ENCODE assay signal across 8 cellular contexts in genomic region chr10:77637986-77638765, GRCh38. TPM values are rescaled to one million over a fixed set of nuclear protein-coding genes. Genes with fewer than 3 reads are reported as not detected.
DNase-seq lines count a peak whose midpoint lies in the region; ATAC-seq and TF ChIP-seq lines count a peak whose summit lies in the region.

No MANE protein-coding gene starts in this region.

- H3K27ac ChIP-seq in colonic mucosa (no peak overlapping the region), mesenchymal stem cell (ENCODE audit: low read length, poor library complexity, severe bottlenecking) (no peak overlapping the region), aorta (ENCODE audit: low read depth in 1 of 2, low read length in 2 of 2) (peak overlapping the region; percentile 47 to 50)

- WGBS in mesenchymal stem cell = under 1% methylated on average over 52 of the region's 104 CpGs
- 1% methylated on average over 61 to 104 of the region's 104 CpGs for WGBS in aorta, 2 donors

- H3K23ac ChIP-seq in mesenchymal stem cell (ENCODE audit: low read length in 2 of 2) = peak overlapping the region in 1 of 2 experiments; percentile 77

- H3K36me3 ChIP-seq in colonic mucosa (no peaks in the 10 kb centered on the region), mesenchymal stem cell (ENCODE audit: control insufficient read depth in 1 of 2, insufficient read depth in 2 of 2, low read depth in 1 of 2, low read length in 2 of 2) (no peaks in the 10 kb centered on the region), aorta (ENCODE audit: control insufficient read depth in 1 of 2, insufficient read depth in 2 of 2, low read length in 1 of 2) (no peaks in the 10 kb centered on the region)

- H3K4ac ChIP-seq in mesenchymal stem cell (ENCODE audit: low read depth in 1 of 2, low read length in 2 of 2) = no peak overlapping the region

- H3K79me1 ChIP-seq in mesenchymal stem cell (replicated peaks; ENCODE audit: low read length, poor library complexity, severe bottlenecking) = peaks cover 15% of the 10 kb centered on the region

- peak overlapping the region; percentile 95 for H3K4me2 ChIP-seq in mesenchymal stem cell (ENCODE audit: low read length, poor library complexity, severe bottlenecking)

- peak overlapping the region; percentile 78 for H2BK15ac ChIP-seq in mesenchymal stem cell (ENCODE audit: low read depth, poor library complexity, severe bottlenecking)

- no peak overlapping the region for H2BK5ac ChIP-seq in mesenchymal stem cell (ENCODE audit: low read depth, low read length, poor library complexity, severe bottlenecking)

- peak overlapping the region; percentile 33 for H3K4me3 ChIP-seq in colonic mucosa
- peak overlapping the region; percentile 73 to 77 for H3K4me3 ChIP-seq in mesenchymal stem cell (ENCODE audit: insufficient read depth in 1 of 2, low read depth in 1 of 2, low read length in 2 of 2)
- H3K4me3 ChIP-seq in aorta (ENCODE audit: low read length in 2 of 2) = peak overlapping the region; percentile 77 to 94

- intact Hi-C loops in colonic mucosa (cut with DNase I) = no loop called here
- intact Hi-C loops in aorta (cut with DNase I) = loop anchor here (5.0 to 10.0 kb wide), 6 partner anchors 83 to 386 kb away; no protein-coding TSS in a partner anchor

- no peak overlapping the region for H4K8ac ChIP-seq in mesenchymal stem cell (ENCODE audit: low read length)

- peak; percentile 37 for ATAC-seq in aorta (ENCODE audit: low FRiP score)
- no peak for ATAC-seq in HG03025 (IDR thresholded peaks at IDR 0.05; ENCODE audit: low FRiP score, unreplicated experiment)

- DNase-seq in ELF-1 (ENCODE audit: low read depth, low spot score) = peak; percentile 34
- DNase-seq in NCI-H128 (lab: John Stamatoyannopoulos, UW; ENCODE audit: unreplicated experiment) = peak; percentile 7
- DNase-seq in colonic mucosa = no peak
- DNase-seq in mesenchymal stem cell = peak; percentile 61
- DNase-seq in aorta = peak; percentile 77 to 90
- DNase-seq in H4 (ENCODE audit: low spot score) = no peak
- no peak for DNase-seq in activated CD8-positive, alpha-beta memory T cell treated with anti-CD3 and anti-CD28 coated beads, Interleukin-2, amount 50 U/mL, for 4 hours

- H3K14ac ChIP-seq in mesenchymal stem cell (ENCODE audit: low read length in 2 of 2) = peak overlapping the region in 1 of 2 experiments; percentile 27

- H4K91ac ChIP-seq in mesenchymal stem cell (ENCODE audit: low read length) = peak overlapping the region; percentile 53

- TF ChIP-seq CTCF in colonic mucosa (IDR thresholded peaks at IDR 0.05) = no peak

- H3K18ac ChIP-seq in mesenchymal stem cell (ENCODE audit: low read depth in 1 of 2, low read length in 2 of 2) = peak overlapping the region; percentile 55 to 88

- H3K4me1 ChIP-seq in colonic mucosa (no peaks in the 10 kb centered on the region), mesenchymal stem cell (ENCODE audit: control insufficient read depth, insufficient read depth, low read depth, low read length) (peaks cover 14% of the 10 kb centered on the region), aorta (ENCODE audit: control insufficient read depth in 1 of 2, insufficient read depth in 2 of 2, low read length in 2 of 2) (peaks cover 0 to 8% of the 10 kb centered on the region in 2 donors)

- no peak overlapping the region for H2AK5ac ChIP-seq in mesenchymal stem cell (ENCODE audit: low read length, severe bottlenecking)

- H2BK120ac ChIP-seq in mesenchymal stem cell (ENCODE audit: low read depth, low read length) = no peak overlapping the region

- peaks cover 37% of the 10 kb centered on the region for H3K27me3 ChIP-seq in colonic mucosa
- H3K27me3 ChIP-seq in mesenchymal stem cell (ENCODE audit: control insufficient read depth in 1 of 2, insufficient read depth in 1 of 2, low read length in 2 of 2) = peaks cover 0 to 7% of the 10 kb centered on the region in 2 experiments
- no peaks in the 10 kb centered on the region for H3K27me3 ChIP-seq in aorta (ENCODE audit: control insufficient read depth in 1 of 2, insufficient read depth in 2 of 2, low read length in 1 of 2)

- peak overlapping the region in 1 of 2 experiments; percentile 73 for H2BK12ac ChIP-seq in mesenchymal stem cell (ENCODE audit: low read length in 2 of 2)

- H3K9me3 ChIP-seq in colonic mucosa (no peaks in the 10 kb centered on the region), mesenchymal stem cell (ENCODE audit: control insufficient read depth, low read length) (no peaks in the 10 kb centered on the region), aorta (ENCODE audit: control insufficient read depth, low read length) (no peaks in the 10 kb centered on the region)

- H3K9ac ChIP-seq in colonic mucosa (ENCODE audit: low read depth in 2 of 2, low read length in 2 of 2) (peak overlapping the region in 1 of 2 donors; percentile 8), mesenchymal stem cell (ENCODE audit: low read length) (peak overlapping the region; percentile 38)

- H2AFZ ChIP-seq in mesenchymal stem cell (ENCODE audit: low read depth, low read length) = peak overlapping the region; percentile 67

RNA-seq across cellular contexts. Expression of gene KCNMA1, which starts 0.6 kb away (rescaled TPM):
- 10 to 100 TPM; 23.2 to 44.5 TPM for total RNA-seq in colonic mucosa
- polyA plus RNA-seq in mesenchymal stem cell (2013, experiment 1 of 2) = 21.9 TPM
- 21.7 TPM for polyA plus RNA-seq in mesenchymal stem cell (2013, experiment 2 of 2)
- total RNA-seq in aorta = 100 to 1,000 TPM; 144 to 163 TPM
- polyA plus RNA-seq in aorta = 100 to 1,000 TPM in 1 of 2 donors, 10 to 100 TPM in 1; 36.8 to 106 TPM
- total RNA-seq in H4 (2014; rRNA removed; shearing (Covaris generic)) = 8.0 and 8.4 TPM in 2 replicates

Comparison
In these comparisons a context has a peak if more than half of its experiments do, and no peak if none do; other contexts are left out.
1. DNase-seq: peak in ELF-1 (single experiment), NCI-H128 (single experiment), mesenchymal stem cell (single experiment) and aorta (2 of 2); none in colonic mucosa (single experiment), H4 (single experiment) and activated CD8-positive, alpha-beta memory T cell treated with anti-CD3 and anti-CD28 coated beads, Interleukin-2, amount 50 U/mL, for 4 hours (single experiment).
2. H3K27ac ChIP-seq: peak in aorta (2 of 2); none in colonic mucosa (single experiment) and mesenchymal stem cell (single experiment).
3. H3K4me3 ChIP-seq: peak in every context shown above with its lines; median percentile 86 in aorta; 75 in mesenchymal stem cell; 33 in colonic mucosa.